Comparison of ENCODE assay signal across 7 cellular contexts in genomic region chr2:55617160-55618024, GRCh38. TPM values are rescaled to one million over a fixed set of nuclear protein-coding genes. Genes with fewer than 3 reads are reported as not detected.
A peak's percentile ranks its signal among the peaks of the same experiment; 100 is the strongest.
DNase-seq lines count a peak whose midpoint lies in the region; ATAC-seq and TF ChIP-seq lines count a peak whose summit lies in the region.

Gene PPP4R3B (minus strand): TSS chr2:55617622. CDS start chr2:55617285, 337 bp downstream.

- no peaks in the 10 kb centered on the region for H3K27me3 Mint-ChIP-seq in T-helper 2 cell treated with Interferon-gamma antibody and Interleukin-4, amounts not matched to agents 5 μg/mL and 100 μg/mL, for 36 hours (ENCODE audit: low read depth)

- WGBS in hepatocyte (ENCODE audit: low lambda C conversion rate, missing lambda C conversion rate) = under 1% methylated on average over 83 of the region's 83 CpGs

- H3K4me3 ChIP-seq in astrocyte of the cerebellum (ENCODE audit: low read depth, low read length) = peak within 1 kb of the TSS; percentile 77
- H3K4me3 ChIP-seq in hepatocyte = peak within 1 kb of the TSS; percentile 88

- H4K20me1 ChIP-seq in hepatocyte (ENCODE audit: insufficient read depth, poor library complexity, severe bottlenecking) = peaks cover 24% of the 10 kb centered on the region

- H3K27me3 ChIP-seq in hepatocyte = no peaks in the 10 kb centered on the region

- no peaks in the 10 kb centered on the region for H3K9me2 ChIP-seq in hepatocyte (replicated peaks; ENCODE audit: insufficient read depth)

- in situ Hi-C loops in astrocyte of the cerebellum (cut with HindIII; ENCODE audit: low sequenced_read_pairs) = no loop called here

- H3K4me1 Mint-ChIP-seq in T-helper 2 cell treated with Interferon-gamma antibody and Interleukin-4, amounts not matched to agents 5 μg/mL and 100 μg/mL, for 36 hours (ENCODE audit: low read depth) = peaks cover 30% of the 10 kb centered on the region

- peak within 1 kb of the TSS; percentile 87 for H3K4me2 ChIP-seq in hepatocyte

- H3K9me3 Mint-ChIP-seq in T-helper 2 cell treated with Interferon-gamma antibody and Interleukin-4, amounts not matched to agents 5 μg/mL and 100 μg/mL, for 36 hours = no peaks in the 10 kb centered on the region

- H3K36me3 Mint-ChIP-seq in T-helper 2 cell treated with Interferon-gamma antibody and Interleukin-4, amounts not matched to agents 5 μg/mL and 100 μg/mL, for 36 hours (ENCODE audit: low read depth) = peaks cover 31% of the 10 kb centered on the region

- peaks cover 82% of the 10 kb centered on the region for H3K79me2 ChIP-seq in hepatocyte

- ATAC-seq in GM18502 (IDR thresholded peaks at IDR 0.05; ENCODE audit: poor library complexity, unreplicated experiment) (peak; percentile 82), HG02970 (IDR thresholded peaks at IDR 0.05; ENCODE audit: low FRiP score, unreplicated experiment) (peak; percentile 95)

- DNase-seq in NCI-H187 treated with DMSO at 0.1 percent for 48 hours (lab: John Stamatoyannopoulos, UW) (peak; percentile 96), astrocyte of the cerebellum (ENCODE audit: low read depth) (peak; percentile 99), hepatocyte (ENCODE audit: low spot score) (peak; percentile 99), renal cortical epithelial cell (ENCODE audit: low read depth) (peak; percentile 97)
- DNase-seq in T-helper 2 cell treated with Interferon-gamma antibody and Interleukin-4, amounts not matched to agents 5 μg/mL and 100 μg/mL, for 36 hours (ENCODE audit: low spot score) = peak; percentile 99

- peak within 1 kb of the TSS; percentile 97 for H3K27ac ChIP-seq in hepatocyte

- H3K27ac Mint-ChIP-seq in T-helper 2 cell treated with Interferon-gamma antibody and Interleukin-4, amounts not matched to agents 5 μg/mL and 100 μg/mL, for 36 hours = no peak within 1 kb of the TSS

- no peak within 1 kb of the TSS for H3K4me3 Mint-ChIP-seq in T-helper 2 cell treated with Interferon-gamma antibody and Interleukin-4, amounts not matched to agents 5 μg/mL and 100 μg/mL, for 36 hours

- H3K9me3 ChIP-seq in hepatocyte (ENCODE audit: low read depth) = no peaks in the 10 kb centered on the region

- H3K4me1 ChIP-seq in hepatocyte (ENCODE audit: insufficient read depth) = peaks cover 11% of the 10 kb centered on the region

- H2AFZ ChIP-seq in hepatocyte = peak within 1 kb of the TSS; percentile 89

- peaks cover under 1% of the 10 kb centered on the region for H3K36me3 ChIP-seq in hepatocyte (replicated peaks; ENCODE audit: insufficient read depth, low read depth)

- TF ChIP-seq CTCF in astrocyte of the cerebellum (IDR thresholded peaks at IDR 0.05; ENCODE audit: low read depth, low read length, missing control alignments) (peak; percentile 59), hepatocyte (IDR thresholded peaks at IDR 0.05; ENCODE audit: poor library complexity) (peak; percentile 22)

RNA-seq across cellular contexts. Expression of gene PPP4R3B, which starts in this region (rescaled TPM):
- total RNA-seq in hepatocyte = 54.0 and 54.3 TPM in 2 replicates
- 29.6 and 30.1 TPM in 2 replicates for polyA plus RNA-seq in hepatocyte
- 38.2 and 74.5 TPM in 2 replicates for total RNA-seq in renal cortical epithelial cell

Comparison
In these comparisons a context has a peak if more than half of its experiments do, and no peak if none do; other contexts are left out.
1. Peak in every context shown above with its lines: DNase-seq, ATAC-seq, H3K4me3 ChIP-seq and H3K27ac ChIP-seq.